8 cellular contexts compared by ENCODE assay signal in the genomic region with DNA sequence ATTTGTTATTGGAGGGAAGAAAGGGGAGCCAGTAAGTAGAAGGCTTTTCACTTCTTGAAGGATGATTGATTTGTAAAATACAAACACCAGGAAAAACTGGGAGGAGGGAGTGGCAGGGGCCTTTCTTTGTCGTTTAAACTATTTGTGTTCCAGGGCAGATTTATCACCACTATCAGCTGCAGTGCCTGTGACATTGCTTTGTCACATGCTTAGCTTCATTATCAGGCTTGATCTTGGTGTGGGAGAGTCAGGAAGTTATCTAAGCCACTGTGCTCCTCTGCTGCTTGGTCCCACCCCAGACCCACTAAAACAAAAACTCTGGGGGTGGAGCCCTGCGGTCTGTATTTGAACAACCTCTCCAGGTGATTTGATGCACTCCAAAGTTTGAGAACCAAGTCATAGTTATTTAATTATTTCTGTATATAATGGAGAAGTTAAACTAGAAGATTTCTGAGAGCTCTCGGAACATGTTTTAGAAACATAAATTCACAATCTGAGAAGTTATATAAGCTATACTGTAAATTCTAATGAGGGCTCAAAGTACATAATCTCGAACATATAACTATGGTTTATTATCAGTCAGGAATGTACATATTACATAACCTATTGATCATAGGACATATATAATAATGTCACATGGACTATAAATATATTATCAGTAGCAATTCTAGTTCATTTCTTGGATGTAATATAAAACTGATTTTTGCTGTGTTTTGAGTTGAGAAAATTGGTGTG.
DNase-seq lines count a peak whose midpoint lies in the region; ATAC-seq, FAIRE-seq and TF ChIP-seq lines count a peak whose summit lies in the region.

No MANE protein-coding gene starts in this region.

- no peaks in the 10 kb centered on the region for H3F3A ChIP-seq in SK-N-SH (replicated peaks; ENCODE audit: insufficient read depth)

- H3K27ac ChIP-seq in SK-N-SH (ENCODE audit: low read depth in 2 of 2, low read length in 1 of 2) (peak overlapping the region in 1 of 2 experiments; percentile 47; a peak in 1 of 4 replicates), right lobe of liver (no peak overlapping the region), dorsolateral prefrontal cortex (no peak overlapping the region), aorta (ENCODE audit: low read depth in 1 of 2, low read length in 2 of 2) (no peak overlapping the region)

- H3K9me2 ChIP-seq in SK-N-SH: no peaks in the 10 kb centered on the region

- no peaks in the 10 kb centered on the region for H4K20me1 ChIP-seq in SK-N-SH (ENCODE audit: insufficient read depth)

- 59% methylated on average over 4 of the region's 4 CpGs for WGBS in SK-N-SH (ENCODE audit: low lambda C conversion rate)
- WGBS in right lobe of liver (ENCODE audit: insufficient coverage, low coverage, low lambda C conversion rate, missing lambda C conversion rate): 47% methylated on average over 3 of the region's 4 CpGs
- WGBS in aorta, 2 donors: 62 to 65% methylated on average over 4 of the region's 4 CpGs

- no peak for TF ChIP-seq RAD21 in SK-N-SH (IDR thresholded peaks at IDR 0.05; ENCODE audit: low read length)

- peak in 1 of 2 experiments; percentile 37; a peak in 1 of 4 replicates for TF ChIP-seq EP300 in SK-N-SH (IDR thresholded peaks at IDR 0.05; ENCODE audit: borderline replicate concordance in 1 of 2, low read depth in 1 of 2, low read length in 1 of 2)

- H3K27me3 ChIP-seq in SK-N-SH (ENCODE audit: insufficient read depth) (no peaks in the 10 kb centered on the region), right lobe of liver (no peaks in the 10 kb centered on the region), dorsolateral prefrontal cortex (no peaks in the 10 kb centered on the region), aorta (ENCODE audit: control insufficient read depth in 1 of 2, insufficient read depth in 2 of 2, low read length in 1 of 2) (no peaks in the 10 kb centered on the region)

- no peak overlapping the region for H3K9ac ChIP-seq in SK-N-SH

- H3K9me3 ChIP-seq in SK-N-SH: no peaks in the 10 kb centered on the region
- H3K9me3 ChIP-seq in right lobe of liver: no peaks in the 10 kb centered on the region
- H3K9me3 ChIP-seq in aorta (ENCODE audit: control insufficient read depth, low read length): no peaks in the 10 kb centered on the region

- no peak for FAIRE-seq in GM19239 (lab: Jason Lieb, UNC)

- H3K4me1 ChIP-seq in SK-N-SH (ENCODE audit: control insufficient read depth in 1 of 2, insufficient read depth in 2 of 2, low read depth in 1 of 2, low read length in 1 of 2): peaks cover 3 to 6% of the 10 kb centered on the region in 2 experiments; a peak in 3 of 4 replicates
- no peaks in the 10 kb centered on the region for H3K4me1 ChIP-seq in right lobe of liver
- no peaks in the 10 kb centered on the region for H3K4me1 ChIP-seq in aorta (ENCODE audit: control insufficient read depth in 1 of 2, insufficient read depth in 2 of 2, low read length in 2 of 2)

- ATAC-seq in SK-N-SH treated with all-trans-retinoic acid at 6 μM for 48 hours (no peak), right lobe of liver (peak; percentile 34 to 44 (median 42)), aorta (ENCODE audit: low FRiP score) (no peak)

- CTCF ChIA-PET in SK-N-SH (lab: Yijun Ruan, JAX): interaction anchor here (1.0 to 4.9 kb wide), 5 partner anchors 16 to 429 kb away, joined by 3 to 16 read pairs (median 10); no protein-coding TSS in a partner anchor

- no peak overlapping the region for H3K4me2 ChIP-seq in SK-N-SH

- no peak for TF ChIP-seq POLR2A in right lobe of liver (IDR thresholded peaks at IDR 0.05)

- no peak overlapping the region for H2AFZ ChIP-seq in SK-N-SH (ENCODE audit: low read depth)

- DNase-seq in SK-N-SH (peak; percentile 35), right lobe of liver (no peak), dorsolateral prefrontal cortex (no peak), GM19239 (ENCODE audit: insufficient read length, low spot score) (no peak), aorta (no peak)
- peak; percentile 80 for DNase-seq in activated CD8-positive, alpha-beta memory T cell treated with anti-CD3 and anti-CD28 coated beads for 24 hours
- peak; percentile 77 for DNase-seq in stimulated activated naive CD4-positive, alpha-beta T cell treated with Interleukin-2 at 50 U/mL for 16 hours (lab: John Stamatoyannopoulos, UW)

- H3K79me2 ChIP-seq in SK-N-SH (ENCODE audit: insufficient read depth): no peaks in the 10 kb centered on the region

- H3K36me3 ChIP-seq in SK-N-SH (replicated peaks in 1 of 2; ENCODE audit: control insufficient read depth in 1 of 2, insufficient read depth in 2 of 2, low read length in 1 of 2): peaks cover 0 to 2% of the 10 kb centered on the region in 2 experiments
- H3K36me3 ChIP-seq in right lobe of liver: no peaks in the 10 kb centered on the region
- no peaks in the 10 kb centered on the region for H3K36me3 ChIP-seq in aorta (ENCODE audit: control insufficient read depth in 1 of 2, insufficient read depth in 2 of 2, low read length in 1 of 2)

- POLR2A ChIA-PET in SK-N-SH (lab: Yijun Ruan, JAX): no interaction called here

- TF ChIP-seq CTCF in SK-N-SH (IDR thresholded peaks at IDR 0.05) (no peak), right lobe of liver (IDR thresholded peaks at IDR 0.05) (no peak), dorsolateral prefrontal cortex (IDR thresholded peaks at IDR 0.05 in 54 of 56, conservative IDR thresholded peaks at IDR 0.05 in 2 of 56; ENCODE audit: low read depth in 1 of 56, partially characterized antibody in 56 of 56) (no peak)

- H3K4me3 ChIP-seq in SK-N-SH (ENCODE audit: low read depth in 2 of 2, low read length in 1 of 2) (no peak overlapping the region), right lobe of liver (no peak overlapping the region), dorsolateral prefrontal cortex (no peak overlapping the region), aorta (ENCODE audit: low read length in 2 of 2) (no peak overlapping the region)

- intact Hi-C loops in right lobe of liver (cut with DNase I) (no loop called here), dorsolateral prefrontal cortex (cut with DNase I) (no loop called here), aorta (cut with DNase I) (no loop called here)

TF ChIP-seq in SK-N-SH, 30 proteins besides CTCF, POLR2A, EP300 and RAD21 (continues in another document):
- TF ChIP-seq SMC3 (IDR thresholded peaks at IDR 0.05; ENCODE audit: low read depth, low read length) (no peak), NFIC (IDR thresholded peaks at IDR 0.05; ENCODE audit: borderline replicate concordance) (no peak), EZH2phosphoT487 (IDR thresholded peaks at IDR 0.05; ENCODE audit: borderline replicate concordance, low read depth) (no peak), RXRA (IDR thresholded peaks at IDR 0.05; ENCODE audit: borderline replicate concordance, low read depth) (no peak)
- TF ChIP-seq, protein P1, sequence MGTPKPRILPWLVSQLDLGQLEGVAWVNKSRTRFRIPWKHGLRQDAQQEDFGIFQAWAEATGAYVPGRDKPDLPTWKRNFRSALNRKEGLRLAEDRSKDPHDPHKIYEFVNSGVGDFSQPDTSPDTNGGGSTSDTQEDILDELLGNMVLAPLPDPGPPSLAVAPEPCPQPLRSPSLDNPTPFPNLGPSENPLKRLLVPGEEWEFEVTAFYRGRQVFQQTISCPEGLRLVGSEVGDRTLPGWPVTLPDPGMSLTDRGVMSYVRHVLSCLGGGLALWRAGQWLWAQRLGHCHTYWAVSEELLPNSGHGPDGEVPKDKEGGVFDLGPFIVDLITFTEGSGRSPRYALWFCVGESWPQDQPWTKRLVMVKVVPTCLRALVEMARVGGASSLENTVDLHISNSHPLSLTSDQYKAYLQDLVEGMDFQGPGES (IDR thresholded peaks at IDR 0.05; ENCODE audit: low read depth, low read length): no peak
- TF ChIP-seq, protein P2, sequence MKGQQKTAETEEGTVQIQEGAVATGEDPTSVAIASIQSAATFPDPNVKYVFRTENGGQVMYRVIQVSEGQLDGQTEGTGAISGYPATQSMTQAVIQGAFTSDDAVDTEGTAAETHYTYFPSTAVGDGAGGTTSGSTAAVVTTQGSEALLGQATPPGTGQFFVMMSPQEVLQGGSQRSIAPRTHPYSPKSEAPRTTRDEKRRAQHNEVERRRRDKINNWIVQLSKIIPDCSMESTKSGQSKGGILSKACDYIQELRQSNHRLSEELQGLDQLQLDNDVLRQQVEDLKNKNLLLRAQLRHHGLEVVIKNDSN (IDR thresholded peaks at IDR 0.05; ENCODE audit: borderline replicate concordance, low read depth): no peak

TF ChIP-seq in SK-N-SH treated with all-trans-retinoic acid at 6 μM for 48 hours, 23 proteins besides CTCF, POLR2A, EP300 and RAD21 (continues in another document):
- TF ChIP-seq, protein P3, sequence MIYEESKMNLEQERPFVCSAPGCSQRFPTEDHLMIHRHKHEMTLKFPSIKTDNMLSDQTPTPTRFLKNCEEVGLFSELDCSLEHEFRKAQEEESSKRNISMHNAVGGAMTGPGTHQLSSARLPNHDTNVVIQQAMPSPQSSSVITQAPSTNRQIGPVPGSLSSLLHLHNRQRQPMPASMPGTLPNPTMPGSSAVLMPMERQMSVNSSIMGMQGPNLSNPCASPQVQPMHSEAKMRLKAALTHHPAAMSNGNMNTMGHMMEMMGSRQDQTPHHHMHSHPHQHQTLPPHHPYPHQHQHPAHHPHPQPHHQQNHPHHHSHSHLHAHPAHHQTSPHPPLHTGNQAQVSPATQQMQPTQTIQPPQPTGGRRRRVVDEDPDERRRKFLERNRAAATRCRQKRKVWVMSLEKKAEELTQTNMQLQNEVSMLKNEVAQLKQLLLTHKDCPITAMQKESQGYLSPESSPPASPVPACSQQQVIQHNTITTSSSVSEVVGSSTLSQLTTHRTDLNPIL (CRISPR knock-in tag; IDR thresholded peaks at IDR 0.05; ENCODE audit: low read depth): no peak
- TF ChIP-seq CSDC2 (CRISPR knock-in tag; IDR thresholded peaks at IDR 0.05) (no peak), TOX (CRISPR knock-in tag; IDR thresholded peaks at IDR 0.05; ENCODE audit: borderline replicate concordance) (no peak), SNAI2 (CRISPR knock-in tag; IDR thresholded peaks at IDR 0.05) (no peak), ARNTL (CRISPR knock-in tag; IDR thresholded peaks at IDR 0.05; ENCODE audit: borderline replicate concordance, low read depth) (no peak), PPARA (CRISPR knock-in tag; IDR thresholded peaks at IDR 0.05; ENCODE audit: borderline replicate concordance) (no peak), ZNF565 (CRISPR knock-in tag; conservative IDR thresholded peaks at IDR 0.05; ENCODE audit: low read depth) (no peak)
- TF ChIP-seq, protein P4, sequence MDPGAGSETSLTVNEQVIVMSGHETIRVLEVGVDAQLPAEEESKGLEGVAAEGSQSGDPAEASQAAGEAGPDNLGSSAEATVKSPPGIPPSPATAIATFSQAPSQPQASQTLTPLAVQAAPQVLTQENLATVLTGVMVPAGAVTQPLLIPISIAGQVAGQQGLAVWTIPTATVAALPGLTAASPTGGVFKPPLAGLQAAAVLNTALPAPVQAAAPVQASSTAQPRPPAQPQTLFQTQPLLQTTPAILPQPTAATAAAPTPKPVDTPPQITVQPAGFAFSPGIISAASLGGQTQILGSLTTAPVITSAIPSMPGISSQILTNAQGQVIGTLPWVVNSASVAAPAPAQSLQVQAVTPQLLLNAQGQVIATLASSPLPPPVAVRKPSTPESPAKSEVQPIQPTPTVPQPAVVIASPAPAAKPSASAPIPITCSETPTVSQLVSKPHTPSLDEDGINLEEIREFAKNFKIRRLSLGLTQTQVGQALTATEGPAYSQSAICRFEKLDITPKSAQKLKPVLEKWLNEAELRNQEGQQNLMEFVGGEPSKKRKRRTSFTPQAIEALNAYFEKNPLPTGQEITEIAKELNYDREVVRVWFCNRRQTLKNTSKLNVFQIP (CRISPR knock-in tag; IDR thresholded peaks at IDR 0.05; ENCODE audit: borderline replicate concordance, low read depth): no peak

Comparison
In these comparisons a context has a peak if more than half of its experiments do, and no peak if none do; other contexts are left out.
1. DNase-seq: peak in SK-N-SH (single experiment), activated CD8-positive, alpha-beta memory T cell treated with anti-CD3 and anti-CD28 coated beads for 24 hours (single experiment) and stimulated activated naive CD4-positive, alpha-beta T cell treated with Interleukin-2 at 50 U/mL for 16 hours (single experiment); none in right lobe of liver (0 of 3), dorsolateral prefrontal cortex (0 of 10), GM19239 (single experiment) and aorta (0 of 2).
2. ATAC-seq: peak in right lobe of liver (4 of 4); none in SK-N-SH treated with all-trans-retinoic acid at 6 μM for 48 hours (single experiment) and aorta (single experiment).